ENCODE assay signal across 16 cellular contexts in genomic region chr17:14919049-14919545, GRCh38.
"Had no signal": no experiment of that assay in that cellular context is flagged by ENCODE, and none has a peak within 500 bp of the region (broad histone marks: within the 10 kb centered on the region; RNA-seq: fewer than 3 reads in every experiment).

No MANE protein-coding gene starts in this region.

- H3K36me3 ChIP-seq: gastrocnemius medialis, heart right ventricle, right lobe of liver, thoracic aorta had no signal

- H3K27me3 Mint-ChIP-seq: progenitor cell of endocrine pancreas; stimulated activated naive CD8-positive, alpha-beta T cell treated with anti-CD3 and anti-CD28 coated beads, Interleukin-15, amount 100 ng/mL, for 72 hours had no signal

- H3K36me3 Mint-ChIP-seq: activated naive CD8-positive, alpha-beta T cell; mesothelial cell of epicardium had no signal

- H3K4me1 Mint-ChIP-seq: stimulated activated naive CD8-positive, alpha-beta T cell treated with anti-CD3 and anti-CD28 coated beads, Interleukin-15, amount 100 ng/mL, for 72 hours had no signal

- DNase-seq: activated CD4-positive, alpha-beta T cell treated with anti-CD3 and anti-CD28 coated beads for 1 hour; activated CD4-positive, alpha-beta T cell treated with anti-CD3 and anti-CD28 coated beads, Interleukin-2, amount 50 U/mL, for 48 hours; activated gamma-delta T cell; activated T-cell treated with anti-CD3 and anti-CD28 coated beads, Interleukin-2, amount 50 U/mL, for 48 hours; effector CD4-positive, alpha-beta T cell; gastrocnemius medialis; heart right ventricle; right lobe of liver; stimulated activated CD4-positive, alpha-beta T cell treated with anti-CD3 and anti-CD28 coated beads, Interleukin-12 subunit alpha, Interleukin-12 subunit beta, amount 100 ng/mL, for 4 hours; stimulated activated CD8-positive, alpha-beta memory T cell treated with anti-CD3 and anti-CD28 coated beads, Interleukin-4, amount 100 ng/mL, for 48 hours; stimulated activated naive CD8-positive, alpha-beta T cell treated with anti-CD3 and anti-CD28 coated beads, Interleukin-15, amount 100 ng/mL, for 72 hours; T-helper 9 cell had no signal

- H3K4me1 ChIP-seq: gastrocnemius medialis, heart right ventricle, right lobe of liver had no signal

- H3K4me3 ChIP-seq: gastrocnemius medialis, heart right ventricle, right lobe of liver, thoracic aorta had no signal

- H3K27ac Mint-ChIP-seq: activated naive CD8-positive, alpha-beta T cell; progenitor cell of endocrine pancreas; stimulated activated naive CD8-positive, alpha-beta T cell treated with anti-CD3 and anti-CD28 coated beads, Interleukin-15, amount 100 ng/mL, for 72 hours had no signal

- H3K9me3 ChIP-seq: gastrocnemius medialis, right lobe of liver, thoracic aorta had no signal

- ATAC-seq: gastrocnemius medialis; heart right ventricle; right lobe of liver; stimulated activated naive CD8-positive, alpha-beta T cell treated with anti-CD3 and anti-CD28 coated beads, Interleukin-15, amount 100 ng/mL, for 72 hours had no signal

- H3K27ac ChIP-seq: gastrocnemius medialis, heart right ventricle, right lobe of liver, thoracic aorta had no signal

- H3K27me3 ChIP-seq: gastrocnemius medialis, right lobe of liver had no signal

- H3K4me3 Mint-ChIP-seq: activated naive CD8-positive, alpha-beta T cell; mesothelial cell of epicardium; stimulated activated naive CD8-positive, alpha-beta T cell treated with anti-CD3 and anti-CD28 coated beads, Interleukin-15, amount 100 ng/mL, for 72 hours had no signal
